20 cellular contexts compared by ENCODE assay signal in genomic region chr3:53132347-53132746, GRCh38. TPM values are rescaled to one million over a fixed set of nuclear protein-coding genes. Genes with fewer than 3 reads are reported as not detected.
DNase-seq lines count a peak whose midpoint lies in the region; ATAC-seq, FAIRE-seq and TF ChIP-seq lines count a peak whose summit lies in the region.
"Had no signal": no experiment of that assay in that cellular context is flagged by ENCODE, and none has a peak within 500 bp of the region (broad histone marks: within the 10 kb centered on the region; RNA-seq: fewer than 3 reads in every experiment).

No MANE protein-coding gene starts in this region.

- intact Hi-C loops in left ventricle myocardium inferior (cut with micrococcal nuclease) (no loop called here), cardiac septum (cut with DNase I) (loop anchor here (2.0 kb wide), 1 partner anchor 62 kb away; no protein-coding TSS in a partner anchor), transverse colon (cut with DNase I; ENCODE audit: low total_unique reads) (loop anchor here (5.0 kb wide), 1 partner anchor 65 kb away; no protein-coding TSS in a partner anchor)

- H3K27me3 ChIP-seq in left ventricle myocardium inferior (ENCODE audit: low read depth) (no peaks in the 10 kb centered on the region), transverse colon (no peaks in the 10 kb centered on the region)
- H3K27me3 ChIP-seq: neural progenitor cell had no signal

- no peak overlapping the region for H3K4me3 Mint-ChIP-seq in naive thymus-derived CD8-positive, alpha-beta T cell
- H3K4me3 Mint-ChIP-seq: activated CD8-positive, alpha-beta T cell treated with anti-CD3 and anti-CD28 coated beads, Interleukin-2, amount 10 ng/mL, durations not matched to agents 7 days and 5 days; CD8-positive, alpha-beta T cell; neural progenitor cell; stimulated activated naive CD8-positive, alpha-beta T cell treated with anti-CD3 and anti-CD28 coated beads, Interleukin-15, amount 100 ng/mL, for 72 hours had no signal

- no peak for FAIRE-seq in urothelium cell line (lab: Jason Lieb, UNC)

- H3K27ac ChIP-seq in left ventricle myocardium inferior (replicated peaks) (peak overlapping the region; percentile 91), caudate nucleus (ENCODE audit: low read depth, low read length) (peak overlapping the region; percentile 27), transverse colon (peak overlapping the region in 1 of 4 donors; percentile 94)
- H3K27ac ChIP-seq: neural progenitor cell, RWPE1 had no signal

- TF ChIP-seq EP300 in transverse colon (IDR thresholded peaks at IDR 0.05; ENCODE audit: low read depth), result no peak

- no peak for ATAC-seq in naive thymus-derived CD8-positive, alpha-beta T cell
- ATAC-seq: activated CD8-positive, alpha-beta T cell treated with anti-CD3 and anti-CD28 coated beads, Interleukin-2, amount 10 ng/mL, durations not matched to agents 7 days and 5 days; CD8-positive, alpha-beta T cell; esophagus mucosa; stimulated activated naive CD8-positive, alpha-beta T cell treated with anti-CD3 and anti-CD28 coated beads, Interleukin-15, amount 100 ng/mL, for 72 hours had no signal

- no peaks in the 10 kb centered on the region for H3K9me3 ChIP-seq in left ventricle myocardium inferior (replicated peaks)
- no peaks in the 10 kb centered on the region for H3K9me3 ChIP-seq in transverse colon
- H3K9me3 ChIP-seq: HAP-1 had no signal

- no peaks in the 10 kb centered on the region for H3K36me3 ChIP-seq in left ventricle myocardium inferior
- no peaks in the 10 kb centered on the region for H3K36me3 ChIP-seq in transverse colon
- H3K36me3 ChIP-seq: HAP-1, neural progenitor cell had no signal

- DNase-seq in left ventricle myocardium inferior (no peak), cardiac septum (ENCODE audit: low spot score) (no peak), caudate nucleus (lab: John Stamatoyannopoulos, UW) (no peak), transverse colon (peak; percentile 53), NCI-H146 (lab: John Stamatoyannopoulos, UW) (no peak), urothelium cell line (ENCODE audit: low spot score) (no peak), GDM1 (lab: John Stamatoyannopoulos, UW) (no peak)
- DNase-seq in naive thymus-derived CD8-positive, alpha-beta T cell, result no peak
- DNase-seq: activated CD8-positive, alpha-beta T cell treated with anti-CD3 and anti-CD28 coated beads, Interleukin-2, amount 10 ng/mL, durations not matched to agents 7 days and 5 days; CD8-positive, alpha-beta T cell; cortex of kidney; DND-41; stimulated activated naive CD8-positive, alpha-beta T cell treated with anti-CD3 and anti-CD28 coated beads, Interleukin-15, amount 100 ng/mL, for 72 hours; SW 1271 had no signal

- in situ Hi-C loops in transverse colon (cut with MboI; ENCODE audit: low pct_ligation_motif_present in 1 of 4, low pct_unique_long_range_greater_than_20kb in 1 of 4, low sequenced_read_pairs in 3 of 4), result no loop called here

- H3K36me3 Mint-ChIP-seq in naive thymus-derived CD8-positive, alpha-beta T cell, result no peaks in the 10 kb centered on the region
- H3K36me3 Mint-ChIP-seq: neural progenitor cell had no signal

- H3K4me1 Mint-ChIP-seq in naive thymus-derived CD8-positive, alpha-beta T cell, result peaks cover 9 to 28% (median 26%) of the 10 kb centered on the region in 4 donors

- TF ChIP-seq CTCF in left ventricle myocardium inferior (IDR thresholded peaks at IDR 0.05; ENCODE audit: borderline replicate concordance) (no peak), transverse colon (IDR thresholded peaks at IDR 0.05) (no peak)

- H3K9me3 Mint-ChIP-seq in naive thymus-derived CD8-positive, alpha-beta T cell, result no peaks in the 10 kb centered on the region
- H3K9me3 Mint-ChIP-seq: activated T-helper 2 cell treated with anti-CD3 and anti-CD28 coated beads, Interferon-gamma antibody, Interleukin-2, Interleukin-4, amounts not matched to agents 10 μg/mL and 5 μg/mL and 100 μg/mL, durations not matched to agents 14 hours and 24 hours and 36 hours; CD8-positive, alpha-beta T cell; neural progenitor cell; stimulated activated naive CD8-positive, alpha-beta T cell treated with anti-CD3 and anti-CD28 coated beads, Interleukin-15, amount 100 ng/mL, for 72 hours had no signal

- no peak for TF ChIP-seq POLR2A in transverse colon (IDR thresholded peaks at IDR 0.05)

- H3K4me3 ChIP-seq in left ventricle myocardium inferior (no peak overlapping the region), transverse colon (no peak overlapping the region)
- H3K4me3 ChIP-seq: HAP-1, lung, neural progenitor cell had no signal

- POLR2A ChIA-PET in naive thymus-derived CD8-positive, alpha-beta T cell (lab: Charles Lee), result interaction anchor here (0.7 to 1.9 kb wide), 3 partner anchors 9 to 215 kb away, joined by 3 to 7 read pairs (median 4); partner anchors contain the start of genes DCP1A and PRKCD

- H3K4me1 ChIP-seq in left ventricle myocardium inferior (peaks cover 47% of the 10 kb centered on the region), transverse colon (peaks cover 14 to 30% (median 21%) of the 10 kb centered on the region in 4 donors)

- peak overlapping the region in 8 of 10 donors; percentile 69 to 100 (median 99) for H3K27ac Mint-ChIP-seq in naive thymus-derived CD8-positive, alpha-beta T cell
- H3K27ac Mint-ChIP-seq: activated CD8-positive, alpha-beta T cell treated with anti-CD3 and anti-CD28 coated beads, Interleukin-2, amount 10 ng/mL, durations not matched to agents 7 days and 5 days; neural progenitor cell had no signal

- H3K27me3 Mint-ChIP-seq in naive thymus-derived CD8-positive, alpha-beta T cell, result no peaks in the 10 kb centered on the region
- H3K27me3 Mint-ChIP-seq: stimulated activated naive CD8-positive, alpha-beta T cell treated with anti-CD3 and anti-CD28 coated beads, Interleukin-15, amount 100 ng/mL, for 72 hours had no signal

- WGBS in transverse colon (ENCODE audit: low coverage in 1 of 2), 2 donors, result 74% methylated on average over 3 to 5 of the region's 5 CpGs

RNA-seq across cellular contexts. Expression of gene RFT1, which starts 2.1 kb away (rescaled TPM):
- total RNA-seq in left ventricle myocardium inferior, result 9.4 TPM
- total RNA-seq in cardiac septum, result 8.6 TPM
- 10 to 100 TPM; 24.1 to 28.1 TPM for total RNA-seq in naive thymus-derived CD8-positive, alpha-beta T cell
- polyA plus RNA-seq in naive thymus-derived CD8-positive, alpha-beta T cell, result 10 to 100 TPM; 16.4 to 26.3 (median 22.4) TPM
- total RNA-seq in transverse colon, result 10 to 100 TPM in 1 of 4 donors, 1 to 10 TPM in 3; 2.2 to 10.3 (median 8.5) TPM

RNA-seq across cellular contexts. Expression of gene PRKCD, which starts 28.7 kb away (rescaled TPM):
- total RNA-seq in left ventricle myocardium inferior, result 13.6 TPM
- 10.6 TPM for total RNA-seq in cardiac septum
- total RNA-seq in naive thymus-derived CD8-positive, alpha-beta T cell, result 10 to 100 TPM; 11.0 to 11.8 TPM
- 10 to 100 TPM in 2 of 3 donors, 1 to 10 TPM in 1; 5.5 to 12.2 (median 10.4) TPM for polyA plus RNA-seq in naive thymus-derived CD8-positive, alpha-beta T cell
- 10 to 100 TPM; 43.8 to 78.9 (median 55.9) TPM for total RNA-seq in transverse colon
